ENCODE assay signal across 8 cellular contexts in the genomic region with DNA sequence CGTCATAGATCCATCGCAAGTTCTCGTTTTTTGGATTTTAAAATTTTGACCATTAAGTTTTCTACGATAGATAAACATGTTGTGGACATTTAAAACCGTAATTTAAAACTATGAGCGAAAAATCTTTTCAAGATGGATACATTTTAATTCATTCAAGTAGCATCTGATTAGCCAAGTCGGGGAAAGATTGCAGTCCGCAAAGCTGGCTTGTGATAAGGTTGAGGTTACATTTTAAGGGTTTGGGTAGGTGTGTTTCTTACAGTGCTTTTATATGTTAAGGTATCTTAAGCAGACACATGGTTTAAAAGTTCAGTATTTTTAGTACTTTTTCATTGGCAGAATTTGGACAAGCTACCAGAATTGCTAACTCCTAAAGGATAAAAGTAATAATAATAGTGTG. TPM values are rescaled to one million over a fixed set of nuclear protein-coding genes. Genes with fewer than 3 reads are reported as not detected.
DNase-seq lines count a peak whose midpoint lies in the region; ATAC-seq, FAIRE-seq and TF ChIP-seq lines count a peak whose summit lies in the region.

No MANE protein-coding gene starts in this region.

- peak overlapping the region; percentile 82 to 97 (median 92) for H3K4me3 ChIP-seq in Peyer's patch
- peak overlapping the region; percentile 84 for H3K4me3 ChIP-seq in epithelial cell of esophagus (ENCODE audit: low read length)

- no peaks in the 10 kb centered on the region for H3K9me3 ChIP-seq in Peyer's patch

- H3K27me3 Mint-ChIP-seq in osteocyte (ENCODE audit: unreplicated experiment): no peaks in the 10 kb centered on the region

- peak overlapping the region; percentile 92 for H3K27ac Mint-ChIP-seq in osteocyte (ENCODE audit: unreplicated experiment)

- ATAC-seq in GM19455 (IDR thresholded peaks at IDR 0.05; ENCODE audit: unreplicated experiment) (no peak), GM21723 (IDR thresholded peaks at IDR 0.05; ENCODE audit: unreplicated experiment) (no peak)

- peak overlapping the region; percentile 96 to 100 (median 98) for H3K27ac ChIP-seq in Peyer's patch

- no peak for DNase-seq in Peyer's patch
- peak; percentile 13 for DNase-seq in epithelial cell of esophagus (ENCODE audit: low read depth)
- DNase-seq in osteocyte (ENCODE audit: extremely low spot score, unreplicated experiment): no peak
- DNase-seq in frontal cortex (ENCODE audit: low spot score in 2 of 2): no peak
- DNase-seq in NCI-H2196 (lab: John Stamatoyannopoulos, UW; ENCODE audit: unreplicated experiment): no peak

- FAIRE-seq in G401.6 (lab: Jason Lieb, UNC) (peak; percentile 8), frontal cortex (lab: Jason Lieb, UNC) (no peak)

- H3K4me1 ChIP-seq in Peyer's patch: peaks cover 0 to 29% (median 12%) of the 10 kb centered on the region in 4 donors

- peaks cover 43% of the 10 kb centered on the region for H3K4me1 Mint-ChIP-seq in osteocyte (ENCODE audit: unreplicated experiment)

- H3K36me3 ChIP-seq in Peyer's patch: no peaks in the 10 kb centered on the region

- H3K4me3 Mint-ChIP-seq in osteocyte (ENCODE audit: unreplicated experiment): peak overlapping the region; percentile 87

- no peak for TF ChIP-seq POLR2A in Peyer's patch (IDR thresholded peaks at IDR 0.05)

- no peaks in the 10 kb centered on the region for H3K27me3 ChIP-seq in Peyer's patch

- peaks cover 5% of the 10 kb centered on the region for H3K36me3 Mint-ChIP-seq in osteocyte (ENCODE audit: unreplicated experiment)

- TF ChIP-seq CTCF in Peyer's patch (IDR thresholded peaks at IDR 0.05) (no peak), epithelial cell of esophagus (IDR thresholded peaks at IDR 0.05; ENCODE audit: insufficient read depth, low read depth, low read length, missing control alignments) (no peak), osteocyte (IDR thresholded peaks at IDR 0.05) (no peak)

- no peaks in the 10 kb centered on the region for H3K9me3 Mint-ChIP-seq in osteocyte (ENCODE audit: unreplicated experiment)

RNA-seq across cellular contexts. Expression of gene WTAP, which starts 1.2 kb away (rescaled TPM):
- total RNA-seq in Peyer's patch (100 to 1,000 TPM in 1 of 4 donors, 10 to 100 TPM in 3; 65.0 to 105 (median 88.5) TPM), osteocyte (82.3 and 83.7 TPM in 2 replicates), frontal cortex (131 TPM)

RNA-seq across cellular contexts. Expression of gene ACAT2, which starts 33.3 kb away (rescaled TPM):
- 10 to 100 TPM in 3 of 4 donors, 1 to 10 TPM in 1; 6.6 to 22.2 (median 16.5) TPM for total RNA-seq in Peyer's patch
- 21.3 and 22.4 TPM in 2 replicates for total RNA-seq in osteocyte
- 100 TPM for total RNA-seq in frontal cortex

RNA-seq across cellular contexts. Expression of gene SOD2, which starts 35.5 kb away (rescaled TPM):
- 100 to 1,000 TPM in 2 of 4 donors, 10 to 100 TPM in 2; 85.0 to 156 (median 103) TPM for total RNA-seq in Peyer's patch
- total RNA-seq in osteocyte: 73.1 and 74.5 TPM in 2 replicates
- 44.8 TPM for total RNA-seq in frontal cortex
